10 cellular contexts compared by ENCODE assay signal in genomic region chr11:37248145-37248544, GRCh38.
"Had no signal": no experiment of that assay in that cellular context is flagged by ENCODE, and none has a peak within 500 bp of the region (broad histone marks: within the 10 kb centered on the region; RNA-seq: fewer than 3 reads in every experiment).

No MANE protein-coding gene starts in this region.

- H3K9ac ChIP-seq: GM23248 had no signal

- H3K36me3 ChIP-seq: HAP-1 had no signal

- H2AFZ ChIP-seq: GM23248 had no signal

- H3K4me1 ChIP-seq: HAP-1 had no signal

- H3K9me3 ChIP-seq: HAP-1 had no signal

- ATAC-seq: HCT116, K562 had no signal

- DNase-seq: GM23248, GOT3, H7, HFFc6, IMR-90, KG1 had no signal

- H3K4me3 ChIP-seq: GM23248, HAP-1, K562 had no signal

- H3K27ac ChIP-seq: GM23248, HL-60 had no signal

- FAIRE-seq: K562 had no signal
